In genomic region chr1:154661110-154661509, GRCh38 we compare ENCODE assay signal across 19 cellular contexts.
"Had no signal": no experiment of that assay in that cellular context is flagged by ENCODE, and none has a peak within 500 bp of the region (broad histone marks: within the 10 kb centered on the region; RNA-seq: fewer than 3 reads in every experiment).

No MANE protein-coding gene starts in this region.

- H3K4me3 ChIP-seq: dorsolateral prefrontal cortex, prostate gland, transverse colon, vagina had no signal

- H3K4me3 Mint-ChIP-seq: activated CD8-positive, alpha-beta T cell treated with anti-CD3 and anti-CD28 coated beads for 36 hours; activated naive CD8-positive, alpha-beta T cell treated with anti-CD3 and anti-CD28 coated beads, Interleukin-2, amount 10 ng/mL, durations not matched to agents 7 days and 5 days; brain; naive thymus-derived CD8-positive, alpha-beta T cell; stimulated activated naive CD8-positive, alpha-beta T cell treated with anti-CD3 and anti-CD28 coated beads, Interleukin-15, Interleukin-2, amounts not matched to agents 100 ng/mL and 50 ng/mL, for 24 hours had no signal

- H3K36me3 Mint-ChIP-seq: activated naive CD8-positive, alpha-beta T cell treated with anti-CD3 and anti-CD28 coated beads, Interleukin-2, amount 10 ng/mL, durations not matched to agents 7 days and 5 days; brain; naive thymus-derived CD8-positive, alpha-beta T cell had no signal

- H3K9me3 Mint-ChIP-seq: activated CD8-positive, alpha-beta T cell treated with anti-CD3 and anti-CD28 coated beads for 36 hours; activated naive CD8-positive, alpha-beta T cell treated with anti-CD3 and anti-CD28 coated beads, Interleukin-2, amount 10 ng/mL, durations not matched to agents 7 days and 5 days; activated T-helper 2 cell treated with anti-CD3 and anti-CD28 coated beads, Interferon-gamma antibody, Interleukin-2, Interleukin-4, amounts not matched to agents 10 μg/mL and 5 μg/mL and 100 μg/mL, durations not matched to agents 14 hours and 24 hours and 36 hours; naive thymus-derived CD8-positive, alpha-beta T cell; stimulated activated naive CD8-positive, alpha-beta T cell treated with anti-CD3 and anti-CD28 coated beads, Interleukin-15, Interleukin-2, amounts not matched to agents 100 ng/mL and 50 ng/mL, for 24 hours had no signal

- H3K4me1 ChIP-seq: prostate gland, transverse colon, vagina had no signal

- H3K36me3 ChIP-seq: prostate gland, transverse colon, vagina had no signal

- H3K9me3 ChIP-seq: prostate gland, transverse colon, vagina had no signal

- H3K4me1 Mint-ChIP-seq: naive thymus-derived CD8-positive, alpha-beta T cell had no signal

- ATAC-seq: activated CD8-positive, alpha-beta T cell treated with anti-CD3 and anti-CD28 coated beads for 36 hours; naive thymus-derived CD8-positive, alpha-beta T cell; right cardiac atrium had no signal

- H3K27ac ChIP-seq: dorsolateral prefrontal cortex, prostate gland, transverse colon, vagina had no signal

- H3K27me3 ChIP-seq: vagina had no signal

- DNase-seq: activated CD4-positive, alpha-beta T cell treated with anti-CD3 and anti-CD28 coated beads for 48 hours; activated CD4-positive, CD25-positive, alpha-beta regulatory T cell; activated CD8-positive, alpha-beta T cell treated with anti-CD3 and anti-CD28 coated beads for 36 hours; activated naive CD4-positive, alpha-beta T cell treated with Interleukin-2 at 50 U/mL for 16 hours; activated naive CD8-positive, alpha-beta T cell treated with anti-CD3 and anti-CD28 coated beads, Interleukin-2, amount 10 ng/mL, durations not matched to agents 7 days and 5 days; activated T-cell treated with anti-CD3 and anti-CD28 coated beads, Interleukin-2, amount 50 U/mL, for 1 hour; central memory CD4-positive, alpha-beta T cell; dorsolateral prefrontal cortex; erythroblast; head of caudate nucleus; mesenchymal stem cell; naive thymus-derived CD8-positive, alpha-beta T cell; right cardiac atrium; transverse colon had no signal

- H3K27ac Mint-ChIP-seq: activated CD8-positive, alpha-beta T cell treated with anti-CD3 and anti-CD28 coated beads for 36 hours; activated naive CD8-positive, alpha-beta T cell treated with anti-CD3 and anti-CD28 coated beads, Interleukin-2, amount 10 ng/mL, durations not matched to agents 7 days and 5 days; activated T-helper 2 cell treated with anti-CD3 and anti-CD28 coated beads, Interferon-gamma antibody, Interleukin-2, Interleukin-4, amounts not matched to agents 10 μg/mL and 5 μg/mL and 100 μg/mL, durations not matched to agents 14 hours and 24 hours and 36 hours; brain; naive thymus-derived CD8-positive, alpha-beta T cell; stimulated activated naive CD8-positive, alpha-beta T cell treated with anti-CD3 and anti-CD28 coated beads, Interleukin-15, Interleukin-2, amounts not matched to agents 100 ng/mL and 50 ng/mL, for 24 hours had no signal
